In genomic region chrX:101219116-101219839, GRCh38 we compare ENCODE assay signal across 1 cellular context.
TF ChIP-seq lines count a peak whose summit lies in the region.

Gene DRP2 (plus strand): TSS chrX:101219786. CDS start chrX:101231648, 11,862 bp downstream.

TF ChIP-seq in SK-N-SH treated with all-trans-retinoic acid at 6 μM for 48 hours, 23 proteins besides CTCF, POLR2A, EP300 and RAD21 (continued from another document):
- TF ChIP-seq, protein P1, sequence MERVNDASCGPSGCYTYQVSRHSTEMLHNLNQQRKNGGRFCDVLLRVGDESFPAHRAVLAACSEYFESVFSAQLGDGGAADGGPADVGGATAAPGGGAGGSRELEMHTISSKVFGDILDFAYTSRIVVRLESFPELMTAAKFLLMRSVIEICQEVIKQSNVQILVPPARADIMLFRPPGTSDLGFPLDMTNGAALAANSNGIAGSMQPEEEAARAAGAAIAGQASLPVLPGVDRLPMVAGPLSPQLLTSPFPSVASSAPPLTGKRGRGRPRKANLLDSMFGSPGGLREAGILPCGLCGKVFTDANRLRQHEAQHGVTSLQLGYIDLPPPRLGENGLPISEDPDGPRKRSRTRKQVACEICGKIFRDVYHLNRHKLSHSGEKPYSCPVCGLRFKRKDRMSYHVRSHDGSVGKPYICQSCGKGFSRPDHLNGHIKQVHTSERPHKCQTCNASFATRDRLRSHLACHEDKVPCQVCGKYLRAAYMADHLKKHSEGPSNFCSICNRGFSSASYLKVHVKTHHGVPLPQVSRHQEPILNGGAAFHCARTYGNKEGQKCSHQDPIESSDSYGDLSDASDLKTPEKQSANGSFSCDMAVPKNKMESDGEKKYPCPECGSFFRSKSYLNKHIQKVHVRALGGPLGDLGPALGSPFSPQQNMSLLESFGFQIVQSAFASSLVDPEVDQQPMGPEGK (CRISPR knock-in tag; IDR thresholded peaks at IDR 0.05; ENCODE audit: borderline replicate concordance): no peak
